In genomic region chr4:166481739-166482138, GRCh38 we compare ENCODE assay signal across 16 cellular contexts.
A peak's percentile ranks its signal among the peaks of the same experiment; 100 is the strongest.
DNase-seq lines count a peak whose midpoint lies in the region; ATAC-seq and TF ChIP-seq lines count a peak whose summit lies in the region.
"Had no signal": no experiment of that assay in that cellular context is flagged by ENCODE, and none has a peak within 500 bp of the region (broad histone marks: within the 10 kb centered on the region; RNA-seq: fewer than 3 reads in every experiment).

No MANE protein-coding gene starts in this region.

- H3K9me3 ChIP-seq in WERI-Rb-1 (ENCODE audit: severe bottlenecking), result no peaks in the 10 kb centered on the region
- H3K9me3 ChIP-seq: Caco-2, Peyer's patch had no signal

- H3K27ac ChIP-seq in foreskin keratinocyte (no peak overlapping the region), WERI-Rb-1 (no peak overlapping the region)
- H3K27ac ChIP-seq: Peyer's patch had no signal

- H3K27me3 ChIP-seq in foreskin keratinocyte (no peaks in the 10 kb centered on the region), WERI-Rb-1 (ENCODE audit: insufficient read depth, low read depth, severe bottlenecking) (no peaks in the 10 kb centered on the region)
- H3K27me3 ChIP-seq: Peyer's patch had no signal

- H3K4me3 ChIP-seq in GM12865 (ENCODE audit: low read depth, low read length), result no peak overlapping the region
- no peak overlapping the region for H3K4me3 ChIP-seq in WERI-Rb-1 (ENCODE audit: low read depth, low read length)
- H3K4me3 ChIP-seq: Peyer's patch had no signal

- no peak for TF ChIP-seq CTCF in GM12865 (IDR thresholded peaks at IDR 0.05; ENCODE audit: insufficient read depth, low read depth, low read length, missing control alignments)
- no peak for TF ChIP-seq CTCF in foreskin keratinocyte (conservative IDR thresholded peaks at IDR 0.05)
- TF ChIP-seq CTCF in WERI-Rb-1 (IDR thresholded peaks at IDR 0.05; ENCODE audit: low read depth, low read length), result no peak

- peak; percentile 48 for ATAC-seq in foreskin keratinocyte
- ATAC-seq: Right ventricle myocardium inferior had no signal

- DNase-seq in GM12865 (ENCODE audit: low read depth), result peak; percentile 34
- peak; percentile 12 for DNase-seq in HCEC 1CT
- DNase-seq in MV-4-11 (lab: John Stamatoyannopoulos, UW), result peak; percentile 63
- no peak for DNase-seq in foreskin keratinocyte
- DNase-seq in WERI-Rb-1, result no peak
- DNase-seq in COR-L47 (lab: John Stamatoyannopoulos, UW), result no peak
- no peak for DNase-seq in inferior parietal cortex (ENCODE audit: extremely low spot score)
- no peak for DNase-seq in NCI-H1048 (lab: John Stamatoyannopoulos, UW)
- DNase-seq: AML-193, DMS153, NCI-H2227 treated with DMSO at 0.1 percent for 48 hours, NCI-H524, Peyer's patch, T-helper 1 cell had no signal

- H3K4me1 ChIP-seq in foreskin keratinocyte, result no peaks in the 10 kb centered on the region
- H3K4me1 ChIP-seq: Peyer's patch had no signal

- no peaks in the 10 kb centered on the region for H3K36me3 ChIP-seq in WERI-Rb-1
- H3K36me3 ChIP-seq: Peyer's patch had no signal

Comparison
In these comparisons a context has a peak if more than half of its experiments do, and no peak if none do; other contexts are left out.
1. DNase-seq: peak in GM12865 (single experiment), HCEC 1CT (single experiment) and MV-4-11 (single experiment); none in foreskin keratinocyte (0 of 2), WERI-Rb-1 (single experiment), COR-L47 (single experiment), inferior parietal cortex (single experiment) and NCI-H1048 (single experiment).